In genomic region chr1:22457356-22457755, GRCh38 we compare ENCODE assay signal across 24 cellular contexts. TPM values are rescaled to one million over a fixed set of nuclear protein-coding genes. Genes with fewer than 3 reads are reported as not detected.
DNase-seq lines count a peak whose midpoint lies in the region; ATAC-seq and TF ChIP-seq lines count a peak whose summit lies in the region.
"Had no signal": no experiment of that assay in that cellular context is flagged by ENCODE, and none has a peak within 500 bp of the region (broad histone marks: within the 10 kb centered on the region; RNA-seq: fewer than 3 reads in every experiment).

No MANE protein-coding gene starts in this region.

- H3K27me3 Mint-ChIP-seq in activated T-helper 1 cell treated with anti-CD3 and anti-CD28 coated beads, Interleukin-12 subunit alpha, Interleukin-12 subunit beta, Interleukin-2, Interleukin-4 antibody, amounts not matched to agents 30 ng/mL and 10 ng/mL and 1 ng/mL, durations not matched to agents 14 hours and 24 hours and 36 hours (ENCODE audit: insufficient read depth): no peaks in the 10 kb centered on the region
- H3K27me3 Mint-ChIP-seq: progenitor cell of endocrine pancreas had no signal

- H3K4me1 ChIP-seq in ovary (ENCODE audit: insufficient read depth): peaks cover 9% of the 10 kb centered on the region
- H3K4me1 ChIP-seq: foreskin keratinocyte had no signal

- no peak overlapping the region for H3K27ac Mint-ChIP-seq in activated T-helper 1 cell treated with anti-CD3 and anti-CD28 coated beads, Interleukin-12 subunit alpha, Interleukin-12 subunit beta, Interleukin-2, Interleukin-4 antibody, amounts not matched to agents 30 ng/mL and 10 ng/mL and 1 ng/mL, durations not matched to agents 14 hours and 24 hours and 36 hours
- H3K27ac Mint-ChIP-seq: nephron progenitor cell, progenitor cell of endocrine pancreas had no signal

- ATAC-seq in HG03378 (IDR thresholded peaks at IDR 0.05; ENCODE audit: unreplicated experiment): no peak
- ATAC-seq: foreskin keratinocyte, upper lobe of right lung had no signal

- H3K27me3 ChIP-seq in ovary: no peaks in the 10 kb centered on the region
- H3K27me3 ChIP-seq: foreskin keratinocyte, stomach, upper lobe of right lung had no signal

- intact Hi-C loops in ovary (cut with DNase I): no loop called here
- intact Hi-C loops in activated T-helper 1 cell treated with anti-CD3 and anti-CD28 coated beads, Interleukin-12 subunit alpha, Interleukin-12 subunit beta, Interleukin-2, Interleukin-4 antibody, amounts not matched to agents 30 ng/mL and 10 ng/mL and 1 ng/mL, durations not matched to agents 14 hours and 24 hours and 36 hours (cut with micrococcal nuclease): loop anchor here (10.0 kb wide), 2 partner anchors 1517 to 1793 kb away; partner anchors contain the start of gene DDOST

- 11 to 14% (median 13%) methylated on average over 4 of the region's 4 CpGs for whole genome bisulfite sequencing in ovary, 3 donors

- no peak for TF ChIP-seq POLR2A in ovary (IDR thresholded peaks at IDR 0.05)

- peaks cover 24% of the 10 kb centered on the region for H3K4me1 Mint-ChIP-seq in activated T-helper 1 cell treated with anti-CD3 and anti-CD28 coated beads, Interleukin-12 subunit alpha, Interleukin-12 subunit beta, Interleukin-2, Interleukin-4 antibody, amounts not matched to agents 30 ng/mL and 10 ng/mL and 1 ng/mL, durations not matched to agents 14 hours and 24 hours and 36 hours (ENCODE audit: low read depth)

- H3K4me3 Mint-ChIP-seq in activated T-helper 1 cell treated with anti-CD3 and anti-CD28 coated beads, Interleukin-12 subunit alpha, Interleukin-12 subunit beta, Interleukin-2, Interleukin-4 antibody, amounts not matched to agents 30 ng/mL and 10 ng/mL and 1 ng/mL, durations not matched to agents 14 hours and 24 hours and 36 hours: no peak overlapping the region
- H3K4me3 Mint-ChIP-seq: nephron progenitor cell had no signal

- no peak for TF ChIP-seq CTCF in ovary (IDR thresholded peaks at IDR 0.05)

- H3K27ac ChIP-seq in ovary: no peak overlapping the region
- H3K27ac ChIP-seq: C4-2B, foreskin keratinocyte, upper lobe of right lung had no signal

- H3K9me3 Mint-ChIP-seq in activated T-helper 1 cell treated with anti-CD3 and anti-CD28 coated beads, Interleukin-12 subunit alpha, Interleukin-12 subunit beta, Interleukin-2, Interleukin-4 antibody, amounts not matched to agents 30 ng/mL and 10 ng/mL and 1 ng/mL, durations not matched to agents 14 hours and 24 hours and 36 hours: no peaks in the 10 kb centered on the region
- H3K9me3 Mint-ChIP-seq: nephron progenitor cell had no signal

- H3K4me3 ChIP-seq in ovary: no peak overlapping the region
- H3K4me3 ChIP-seq: stomach, upper lobe of right lung had no signal

- H3K36me3 ChIP-seq in ovary: no peaks in the 10 kb centered on the region
- H3K36me3 ChIP-seq: stomach, upper lobe of right lung had no signal

- H3K36me3 Mint-ChIP-seq in activated T-helper 1 cell treated with anti-CD3 and anti-CD28 coated beads, Interleukin-12 subunit alpha, Interleukin-12 subunit beta, Interleukin-2, Interleukin-4 antibody, amounts not matched to agents 30 ng/mL and 10 ng/mL and 1 ng/mL, durations not matched to agents 14 hours and 24 hours and 36 hours (ENCODE audit: low read depth): peaks cover 16% of the 10 kb centered on the region

- TF ChIP-seq EP300 in ovary (IDR thresholded peaks at IDR 0.05): no peak

- H3K9me3 ChIP-seq in ovary: no peaks in the 10 kb centered on the region
- H3K9me3 ChIP-seq: stomach, upper lobe of right lung had no signal

- DNase-seq in NCI-H1694 treated with DMSO at 0.1 percent for 48 hours (lab: John Stamatoyannopoulos, UW) (peak; percentile 4), NCI-H1694 (lab: John Stamatoyannopoulos, UW) (no peak), NCI-H446 treated with DMSO at 0.1 percent for 48 hours (lab: John Stamatoyannopoulos, UW) (peak; percentile 8), fibroblast of gingiva (ENCODE audit: low read depth) (peak; percentile 61), ovary (peak in 3 of 5 donors; percentile 44 to 53 (median 51))
- no peak for DNase-seq in central memory CD4-positive, alpha-beta T cell
- DNase-seq in activated T-helper 1 cell treated with anti-CD3 and anti-CD28 coated beads, Interleukin-12 subunit alpha, Interleukin-12 subunit beta, Interleukin-2, Interleukin-4 antibody, amounts not matched to agents 30 ng/mL and 10 ng/mL and 1 ng/mL, durations not matched to agents 14 hours and 24 hours and 36 hours (ENCODE audit: low spot score): no peak
- DNase-seq: activated CD4-positive, alpha-beta T cell treated with anti-CD3 and anti-CD28 coated beads for 48 hours; activated effector memory CD4-positive, alpha-beta T cell treated with anti-CD3 and anti-CD28 coated beads, Interleukin-2, amount 50 U/mL, for 16 hours; cerebellar nuclear complex; effector CD8-positive, alpha-beta T cell; foreskin keratinocyte; GDM1; midbrain; MM.1S; NCI-H187; nephron progenitor cell; small intestine; stimulated activated CD4-positive, alpha-beta T cell treated with anti-CD3 and anti-CD28 coated beads, Interleukin-4, amount 100 ng/mL, for 1 hour; stomach; upper lobe of right lung had no signal

RNA-seq across cellular contexts. Expression of gene ZBTB40, which starts 5.7 kb away (rescaled TPM):
- total RNA-seq in ovary: 10 to 100 TPM; 11.6 to 26.0 (median 22.9) TPM
- 10 to 100 TPM in 1 of 2 donors, 1 to 10 TPM in 1; 8.3 to 19.1 TPM for polyA plus RNA-seq in ovary
- total RNA-seq in activated T-helper 1 cell treated with anti-CD3 and anti-CD28 coated beads, Interleukin-12 subunit alpha, Interleukin-12 subunit beta, Interleukin-2, Interleukin-4 antibody, amounts not matched to agents 30 ng/mL and 10 ng/mL and 1 ng/mL, durations not matched to agents 14 hours and 24 hours and 36 hours: 19.5 and 20.0 TPM in 2 replicates

Comparison
In these comparisons a context has a peak if more than half of its experiments do, and no peak if none do; other contexts are left out.
1. DNase-seq: peak in NCI-H1694 treated with DMSO at 0.1 percent for 48 hours (single experiment), NCI-H446 treated with DMSO at 0.1 percent for 48 hours (single experiment), fibroblast of gingiva (single experiment) and ovary (3 of 5); none in NCI-H1694 (single experiment), central memory CD4-positive, alpha-beta T cell (single experiment) and activated T-helper 1 cell treated with anti-CD3 and anti-CD28 coated beads, Interleukin-12 subunit alpha, Interleukin-12 subunit beta, Interleukin-2, Interleukin-4 antibody, amounts not matched to agents 30 ng/mL and 10 ng/mL and 1 ng/mL, durations not matched to agents 14 hours and 24 hours and 36 hours (single experiment).